Comparison of ENCODE assay signal across 12 cellular contexts in the genomic region with DNA sequence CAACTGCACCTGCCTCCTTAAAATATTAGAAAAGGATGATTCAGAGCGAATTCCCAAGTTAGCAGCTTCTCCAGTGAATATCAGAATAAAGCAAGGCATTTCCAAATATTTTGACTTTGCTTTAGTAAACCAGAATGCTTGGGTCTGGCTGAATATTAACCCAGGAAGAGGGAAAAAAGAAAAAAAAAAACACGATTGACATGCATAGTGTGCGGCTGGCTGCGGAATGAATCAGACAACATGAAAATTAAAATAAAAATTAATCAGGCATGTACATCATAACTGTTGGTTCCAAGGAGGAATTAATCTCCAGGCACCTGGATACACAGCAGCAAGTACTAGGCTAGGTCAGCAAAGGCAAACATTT.
DNase-seq lines count a peak whose midpoint lies in the region; ATAC-seq and TF ChIP-seq lines count a peak whose summit lies in the region.
"Had no signal": no experiment of that assay in that cellular context is flagged by ENCODE, and none has a peak within 500 bp of the region (broad histone marks: within the 10 kb centered on the region; RNA-seq: fewer than 3 reads in every experiment).

No MANE protein-coding gene starts in this region.

- H3K9me3 ChIP-seq in ascending aorta, result peaks cover 0 to 1% of the 10 kb centered on the region in 2 donors
- peaks cover under 1% of the 10 kb centered on the region; the same call in 1 of the 2 replicates for H3K9me3 ChIP-seq in iPS-20b (ENCODE audit: insufficient read depth, low read depth, low read length)
- H3K9me3 ChIP-seq: ovary, uterus had no signal

- POLR2A ChIA-PET in GM10248 (lab: Yijun Ruan, JAX), result no interaction called here

- CTCF ChIA-PET in GM10248 (lab: Yijun Ruan, JAX), result no interaction called here
- CTCF ChIA-PET in activated naive CD4-positive, alpha-beta T cell treated with anti-CD3 and anti-CD28 coated beads, Interleukin-2, amount 10 ng/mL, durations not matched to agents 7 days and 5 days (lab: Charles Lee), result no interaction called here

- peak overlapping the region; percentile 94 for H3K27ac Mint-ChIP-seq in progenitor cell of endocrine pancreas
- no peak overlapping the region for H3K27ac Mint-ChIP-seq in stimulated activated naive B cell treated with anti-CD40 and anti-IgM and Interleukin-4, amounts not matched to agents 10 μg/mL and 1 μg/mL and 100 μg/mL, for 72 hours
- no peak overlapping the region for H3K27ac Mint-ChIP-seq in activated naive CD4-positive, alpha-beta T cell treated with anti-CD3 and anti-CD28 coated beads, Interleukin-2, amount 10 ng/mL, durations not matched to agents 7 days and 5 days
- H3K27ac Mint-ChIP-seq: activated B cell treated with CpG ODN at 0.5 μM for 24 hours had no signal

- H3K4me3 Mint-ChIP-seq in progenitor cell of endocrine pancreas (ENCODE audit: low read depth), result peak overlapping the region; percentile 27
- no peak overlapping the region for H3K4me3 Mint-ChIP-seq in stimulated activated naive B cell treated with anti-CD40 and anti-IgM and Interleukin-4, amounts not matched to agents 10 μg/mL and 1 μg/mL and 100 μg/mL, for 72 hours
- H3K4me3 Mint-ChIP-seq in activated naive CD4-positive, alpha-beta T cell treated with anti-CD3 and anti-CD28 coated beads, Interleukin-2, amount 10 ng/mL, durations not matched to agents 7 days and 5 days, result no peak overlapping the region
- H3K4me3 Mint-ChIP-seq: activated B cell treated with CpG ODN at 0.5 μM for 24 hours had no signal

- H3K36me3 Mint-ChIP-seq in progenitor cell of endocrine pancreas (ENCODE audit: insufficient read depth), result peaks cover 1% of the 10 kb centered on the region
- no peaks in the 10 kb centered on the region for H3K36me3 Mint-ChIP-seq in stimulated activated naive B cell treated with anti-CD40 and anti-IgM and Interleukin-4, amounts not matched to agents 10 μg/mL and 1 μg/mL and 100 μg/mL, for 72 hours
- H3K36me3 Mint-ChIP-seq in activated naive CD4-positive, alpha-beta T cell treated with anti-CD3 and anti-CD28 coated beads, Interleukin-2, amount 10 ng/mL, durations not matched to agents 7 days and 5 days, result no peaks in the 10 kb centered on the region

- H3K4me1 ChIP-seq in ascending aorta (peaks cover 5 to 7% of the 10 kb centered on the region in 2 donors), iPS-20b (ENCODE audit: insufficient read depth, low read length) (peaks cover 11% of the 10 kb centered on the region)
- H3K4me1 ChIP-seq: uterus had no signal

- H3K27me3 ChIP-seq in ascending aorta (no peaks in the 10 kb centered on the region), iPS-20b (ENCODE audit: insufficient read depth, low read length) (no peaks in the 10 kb centered on the region; the same call in 1 of the 2 replicates)
- H3K27me3 ChIP-seq: ovary, uterus had no signal

- peak; percentile 0 for DNase-seq in AG10803 (ENCODE audit: low read depth)
- no peak for DNase-seq in ascending aorta (ENCODE audit: low spot score in 2 of 2)
- DNase-seq in progenitor cell of endocrine pancreas (ENCODE audit: low spot score, unreplicated experiment), result no peak
- no peak for DNase-seq in GM10248 (ENCODE audit: extremely low spot score)
- DNase-seq in NCI-H1694 (lab: John Stamatoyannopoulos, UW), result no peak
- no peak for DNase-seq in stimulated activated naive B cell treated with anti-CD40 and anti-IgM and Interleukin-4, amounts not matched to agents 10 μg/mL and 1 μg/mL and 100 μg/mL, for 72 hours
- DNase-seq in activated naive CD4-positive, alpha-beta T cell treated with anti-CD3 and anti-CD28 coated beads, Interleukin-2, amount 10 ng/mL, durations not matched to agents 7 days and 5 days, result no peak
- DNase-seq: activated B cell treated with CpG ODN at 0.5 μM for 24 hours had no signal

- TF ChIP-seq CTCF in AG10803 (conservative IDR thresholded peaks at IDR 0.05; ENCODE audit: low read length) (no peak), ascending aorta (IDR thresholded peaks at IDR 0.05) (no peak), progenitor cell of endocrine pancreas (IDR thresholded peaks at IDR 0.05; ENCODE audit: unreplicated experiment) (no peak), GM10248 (IDR thresholded peaks at IDR 0.05; ENCODE audit: control extremely low read depth, extremely low read depth, low read depth, missing control alignments) (no peak)

- H3K4me3 ChIP-seq in AG10803 (ENCODE audit: low read length) (peak overlapping the region; percentile 58), ascending aorta (peak overlapping the region; percentile 48 to 56), iPS-20b (ENCODE audit: low read length) (peak overlapping the region; percentile 64; the same call in 1 of the 2 replicates)
- H3K4me3 ChIP-seq: GM12878 had no signal

- intact Hi-C loops in ascending aorta (cut with DNase I), result no loop called here

- no peak for ATAC-seq in stimulated activated naive B cell treated with anti-CD40 and anti-IgM and Interleukin-4, amounts not matched to agents 10 μg/mL and 1 μg/mL and 100 μg/mL, for 72 hours (replicated peaks)
- ATAC-seq: GM12878 had no signal

- no peaks in the 10 kb centered on the region for H3K36me3 ChIP-seq in ascending aorta
- H3K36me3 ChIP-seq in iPS-20b (ENCODE audit: insufficient read depth, low read depth, low read length), result no peaks in the 10 kb centered on the region
- H3K36me3 ChIP-seq: ovary, uterus had no signal

- H3K9ac ChIP-seq in iPS-20b (ENCODE audit: low read depth, low read length), result peak overlapping the region; percentile 6; the same call in 1 of the 2 replicates

- peaks cover 34% of the 10 kb centered on the region for H3K4me1 Mint-ChIP-seq in progenitor cell of endocrine pancreas (ENCODE audit: low read depth)
- no peaks in the 10 kb centered on the region for H3K4me1 Mint-ChIP-seq in stimulated activated naive B cell treated with anti-CD40 and anti-IgM and Interleukin-4, amounts not matched to agents 10 μg/mL and 1 μg/mL and 100 μg/mL, for 72 hours
- no peaks in the 10 kb centered on the region for H3K4me1 Mint-ChIP-seq in activated naive CD4-positive, alpha-beta T cell treated with anti-CD3 and anti-CD28 coated beads, Interleukin-2, amount 10 ng/mL, durations not matched to agents 7 days and 5 days
- H3K4me1 Mint-ChIP-seq: activated B cell treated with CpG ODN at 0.5 μM for 24 hours had no signal

- H3K27me3 Mint-ChIP-seq in progenitor cell of endocrine pancreas, result no peaks in the 10 kb centered on the region
- peaks cover 10 to 11% of the 10 kb centered on the region in 2 donors for H3K27me3 Mint-ChIP-seq in stimulated activated naive B cell treated with anti-CD40 and anti-IgM and Interleukin-4, amounts not matched to agents 10 μg/mL and 1 μg/mL and 100 μg/mL, for 72 hours
- peaks cover 7% of the 10 kb centered on the region for H3K27me3 Mint-ChIP-seq in activated naive CD4-positive, alpha-beta T cell treated with anti-CD3 and anti-CD28 coated beads, Interleukin-2, amount 10 ng/mL, durations not matched to agents 7 days and 5 days

- H3K27ac ChIP-seq in ascending aorta (no peak overlapping the region), iPS-20b (ENCODE audit: low read length) (no peak overlapping the region)
- H3K27ac ChIP-seq: ovary had no signal

- peaks cover 3% of the 10 kb centered on the region for H3K9me3 Mint-ChIP-seq in progenitor cell of endocrine pancreas (ENCODE audit: low read depth)
- H3K9me3 Mint-ChIP-seq in stimulated activated naive B cell treated with anti-CD40 and anti-IgM and Interleukin-4, amounts not matched to agents 10 μg/mL and 1 μg/mL and 100 μg/mL, for 72 hours, result peaks cover 0 to 4% of the 10 kb centered on the region in 2 donors
- H3K9me3 Mint-ChIP-seq in activated naive CD4-positive, alpha-beta T cell treated with anti-CD3 and anti-CD28 coated beads, Interleukin-2, amount 10 ng/mL, durations not matched to agents 7 days and 5 days, result peaks cover 4% of the 10 kb centered on the region
